Comparison of ENCODE assay signal across 8 cellular contexts in the genomic region with DNA sequence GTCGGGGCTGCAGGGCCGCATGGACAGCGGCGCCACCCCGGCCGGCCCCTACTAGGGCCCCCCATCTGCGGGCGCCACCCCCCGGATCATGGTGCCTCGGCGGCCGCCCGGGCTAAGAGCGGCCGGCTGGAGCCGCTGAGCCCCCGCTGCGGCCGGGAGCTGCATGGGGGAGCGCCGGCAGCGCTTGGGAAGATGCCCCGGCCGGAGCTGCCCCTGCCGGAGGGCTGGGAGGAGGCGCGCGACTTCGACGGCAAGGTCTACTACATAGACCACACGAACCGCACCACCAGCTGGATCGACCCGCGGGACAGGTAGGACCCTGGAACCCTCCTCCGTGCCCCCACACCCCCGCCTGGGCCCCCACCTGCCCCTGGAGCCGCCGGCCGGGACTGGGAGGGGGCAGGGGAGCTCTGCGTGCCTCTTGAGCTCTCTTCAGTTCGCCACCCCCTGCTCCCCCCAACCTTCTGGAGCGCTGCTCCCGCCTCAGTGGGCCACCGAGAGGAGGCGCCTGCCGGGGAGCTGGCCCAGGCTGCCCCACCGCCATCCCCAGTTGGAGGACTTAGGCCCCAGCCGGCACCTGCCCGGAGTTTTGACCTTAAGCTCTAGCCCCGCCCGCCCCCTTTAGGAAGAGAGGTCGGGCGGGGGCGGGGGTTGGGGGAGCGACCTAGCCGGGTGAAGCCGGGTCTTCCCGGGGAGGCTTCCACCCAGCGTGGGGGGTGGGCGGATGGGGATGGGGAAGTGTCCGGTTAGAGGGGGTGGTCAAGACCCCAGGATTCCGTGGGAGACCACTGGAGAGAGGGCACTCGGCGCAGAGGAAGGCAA. TPM values are rescaled to one million over a fixed set of nuclear protein-coding genes. Genes with fewer than 3 reads are reported as not detected.
DNase-seq lines count a peak whose midpoint lies in the region; ATAC-seq, FAIRE-seq and TF ChIP-seq lines count a peak whose summit lies in the region.

No MANE protein-coding gene starts in this region.

- intact Hi-C loops in heart left ventricle (cut with DNase I), result no loop called here

- peak; percentile 13 for DNase-seq in NCI-H510A treated with DMSO at 0.1 percent for 48 hours (lab: John Stamatoyannopoulos, UW)
- no peak for DNase-seq in NCI-H510A (lab: John Stamatoyannopoulos, UW)
- DNase-seq in SW480 (ENCODE audit: low spot score), result peak; percentile 38
- no peak for DNase-seq in heart left ventricle
- no peak for DNase-seq in GM19239 (ENCODE audit: insufficient read length, low spot score)
- DNase-seq in NCI-H128 (lab: John Stamatoyannopoulos, UW; ENCODE audit: unreplicated experiment), result no peak

- H3K4me3 ChIP-seq in heart left ventricle (peak overlapping the region in 10 of 12 donors; percentile 13 to 58 (median 50)), skin epidermis (peak overlapping the region; percentile 32 to 66 (median 56))

- H3K27ac ChIP-seq in heart left ventricle (no peak overlapping the region), skin epidermis (peak overlapping the region in 17 of 21 experiments; percentile 7 to 80 (median 58))

- 4 to 9% (median 5%) methylated on average over 20 to 65 of the region's 65 CpGs for WGBS in heart left ventricle, 4 donors

- peaks cover 0 to 16% (median 5%) of the 10 kb centered on the region in 12 donors for H3K4me1 ChIP-seq in heart left ventricle

- FAIRE-seq in GM19239 (lab: Jason Lieb, UNC), result no peak

- ATAC-seq in HG02943 (IDR thresholded peaks at IDR 0.05; ENCODE audit: low read depth, unreplicated experiment) (peak; percentile 29), heart left ventricle (peak in 2 of 4 donors; percentile 12 to 28)

- H3K27me3 ChIP-seq in heart left ventricle, result peaks cover 8 to 52% (median 18%) of the 10 kb centered on the region in 9 donors

- H3K9me3 ChIP-seq in heart left ventricle, result no peaks in the 10 kb centered on the region

- H3K36me3 ChIP-seq in heart left ventricle, result no peaks in the 10 kb centered on the region

- TF ChIP-seq CTCF in heart left ventricle (IDR thresholded peaks at IDR 0.05), result no peak

- TF ChIP-seq POLR2A in heart left ventricle (IDR thresholded peaks at IDR 0.05), result no peak

RNA-seq across cellular contexts. Expression of a gene that starts 0.7 kb away (rescaled TPM):
- total RNA-seq in heart left ventricle, result 10 to 100 TPM in 1 of 9 donors, 1 to 10 TPM in 6, under 1 TPM in 2; 0.32 to 10.7 (median 1.7) TPM
- 10 to 100 TPM in 1 of 2 donors, under 1 TPM in 1; 0.23 to 21.5 TPM for polyA plus RNA-seq in heart left ventricle

Comparison
In these comparisons a context has a peak if more than half of its experiments do, and no peak if none do; other contexts are left out.
1. DNase-seq: peak in NCI-H510A treated with DMSO at 0.1 percent for 48 hours (single experiment) and SW480 (single experiment); none in NCI-H510A (single experiment), heart left ventricle (0 of 5), GM19239 (single experiment) and NCI-H128 (single experiment).
2. H3K27ac ChIP-seq: peak in skin epidermis (17 of 21); none in heart left ventricle (0 of 12).